In the genomic region with DNA sequence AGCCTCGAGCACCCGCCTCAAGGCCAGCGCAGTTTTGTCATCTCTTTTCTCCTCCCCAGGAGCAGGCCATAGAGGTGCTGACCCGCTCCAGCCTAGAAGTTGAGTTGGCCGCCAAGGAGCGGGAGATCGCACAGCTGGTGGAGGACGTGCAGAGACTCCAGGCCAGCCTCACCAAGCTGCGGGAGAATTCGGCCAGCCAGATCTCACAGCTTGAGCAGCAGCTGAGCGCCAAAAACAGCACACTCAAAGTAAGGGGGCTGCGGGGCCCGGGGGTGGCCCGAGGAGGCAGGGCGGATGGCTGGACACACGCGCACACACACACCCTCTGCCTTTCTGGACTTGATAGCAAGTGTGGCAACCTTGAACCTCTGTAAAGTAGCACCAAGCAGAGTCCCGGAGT, we compare ENCODE assay signal across 17 cellular contexts.
DNase-seq lines count a peak whose midpoint lies in the region; ATAC-seq, FAIRE-seq and TF ChIP-seq lines count a peak whose summit lies in the region.
"Had no signal": no experiment of that assay in that cellular context is flagged by ENCODE, and none has a peak within 500 bp of the region (broad histone marks: within the 10 kb centered on the region; RNA-seq: fewer than 3 reads in every experiment).

No MANE protein-coding gene starts in this region.

- H2AFZ ChIP-seq in K562 (ENCODE audit: low read depth, low read length) (no peak overlapping the region), neuronal stem cell (ENCODE audit: low read length) (no peak overlapping the region), smooth muscle cell (ENCODE audit: low read depth) (no peak overlapping the region)

- H3K4me2 ChIP-seq in K562 (ENCODE audit: insufficient read depth, low read length), result no peak overlapping the region
- H3K4me2 ChIP-seq in neuronal stem cell (ENCODE audit: insufficient read depth, low read length, poor library complexity, severe bottlenecking), result no peak overlapping the region
- H3K4me2 ChIP-seq in smooth muscle cell, result no peak overlapping the region

- H3K9me3 ChIP-seq in K562 (replicated peaks; ENCODE audit: control insufficient read depth, insufficient read depth, low read depth, low read length) (no peaks in the 10 kb centered on the region), neuronal stem cell (replicated peaks in 1 of 2; ENCODE audit: control insufficient read depth in 2 of 2, insufficient read depth in 1 of 2, low read depth in 1 of 2, low read length in 2 of 2) (peaks cover 0 to under 1% of the 10 kb centered on the region in 2 donors), smooth muscle cell (replicated peaks; ENCODE audit: low read depth) (no peaks in the 10 kb centered on the region)
- H3K9me3 ChIP-seq: HAP-1 had no signal

- FAIRE-seq in K562 (lab: Jason Lieb, UNC), result no peak
- FAIRE-seq: GM12878, H54 had no signal

- no peaks in the 10 kb centered on the region for H3K9me1 ChIP-seq in K562 (ENCODE audit: control insufficient read depth, insufficient read depth, low read length)

- intact Hi-C loops in left ventricle myocardium superior (cut with micrococcal nuclease), result no loop called here
- intact Hi-C loops in Right ventricle myocardium inferior (cut with DNase I), result no loop called here
- intact Hi-C loops in K562 (cut with micrococcal nuclease), result no loop called here

- H3F3A ChIP-seq in smooth muscle cell (ENCODE audit: low read depth), result no peaks in the 10 kb centered on the region

- H2BK12ac ChIP-seq in neuronal stem cell (ENCODE audit: low read length), result no peak overlapping the region

- H3K27me3 ChIP-seq in K562 (ENCODE audit: control insufficient read depth in 2 of 2, insufficient read depth in 2 of 2, low read length in 2 of 2) (no peaks in the 10 kb centered on the region), neuronal stem cell (ENCODE audit: control insufficient read depth in 3 of 3, insufficient read depth in 3 of 3, low read depth in 1 of 3, low read length in 3 of 3) (no peaks in the 10 kb centered on the region), smooth muscle cell (ENCODE audit: low read depth) (no peaks in the 10 kb centered on the region)

- H3K9ac ChIP-seq in K562 (ENCODE audit: insufficient read depth in 1 of 2, low read depth in 2 of 2, low read length in 2 of 2) (0 out of 4 replicates have a peak overlapping the region, but pooled peaks of 1 of the 2 experiments have one; percentile 22), neuronal stem cell (ENCODE audit: low read depth, low read length, poor library complexity) (no peak overlapping the region), smooth muscle cell (ENCODE audit: low read depth) (no peak overlapping the region)

- peaks cover 41% of the 10 kb centered on the region; the same call in 2 of the 3 replicates for H3K36me3 ChIP-seq in K562 (ENCODE audit: control insufficient read depth, insufficient read depth, low read length)
- peaks cover 21 to 57% of the 10 kb centered on the region in 2 donors for H3K36me3 ChIP-seq in neuronal stem cell (replicated peaks in 1 of 2; ENCODE audit: control insufficient read depth in 2 of 2, insufficient read depth in 2 of 2, low read length in 2 of 2)
- peaks cover 4% of the 10 kb centered on the region for H3K36me3 ChIP-seq in smooth muscle cell (ENCODE audit: low read depth)

- H3K4me3 ChIP-seq in K562, result no peak overlapping the region
- no peak overlapping the region for H3K4me3 ChIP-seq in neuronal stem cell (ENCODE audit: low read length in 2 of 2)
- H3K4me3 ChIP-seq in smooth muscle cell, result no peak overlapping the region
- H3K4me3 ChIP-seq: GM12878, HAP-1 had no signal

- no peak overlapping the region for H2AK5ac ChIP-seq in neuronal stem cell (ENCODE audit: low read depth, low read length)

- H4K91ac ChIP-seq in neuronal stem cell (ENCODE audit: low read depth, low read length, poor library complexity), result no peak overlapping the region

- TF ChIP-seq CTCF in K562 (IDR thresholded peaks at IDR 0.05 in 2 of 3, conservative IDR thresholded peaks at IDR 0.05 in 1 of 3; ENCODE audit: insufficient read depth in 2 of 3, low read depth in 1 of 3, low read length in 3 of 3), result no peak
- no peak for TF ChIP-seq CTCF in smooth muscle cell (IDR thresholded peaks at IDR 0.05; ENCODE audit: borderline replicate concordance, insufficient read depth, poor library complexity, severe bottlenecking)

- peak; percentile 59 for ATAC-seq in left ventricle myocardium superior
- ATAC-seq in Right ventricle myocardium inferior, result no peak
- ATAC-seq in K562, result no peak
- ATAC-seq in GM18511 (IDR thresholded peaks at IDR 0.05; ENCODE audit: unreplicated experiment), result no peak
- ATAC-seq: GM12878 had no signal

- no peak overlapping the region for H3K14ac ChIP-seq in neuronal stem cell (ENCODE audit: low read length)

- H4K8ac ChIP-seq in neuronal stem cell (ENCODE audit: low read depth, low read length), result no peak overlapping the region

- H3K27ac ChIP-seq in K562 (ENCODE audit: extremely low read depth, low read depth, low read length) (no peak overlapping the region), neuronal stem cell (replicated peaks; ENCODE audit: low read length) (no peak overlapping the region), smooth muscle cell (ENCODE audit: low read depth) (no peak overlapping the region)

- no peak overlapping the region for H3K23ac ChIP-seq in neuronal stem cell (ENCODE audit: low read depth, low read length, poor library complexity)

- TF ChIP-seq EP300 in K562 (IDR thresholded peaks at IDR 0.05; ENCODE audit: low read length), result no peak

- DNase-seq in left ventricle myocardium superior, result peak; percentile 49
- DNase-seq in Right ventricle myocardium inferior (ENCODE audit: missing footprints), result no peak
- DNase-seq in K562 (ENCODE audit: extremely low read depth in 1 of 4, low spot score in 3 of 4), result no peak
- DNase-seq in neuronal stem cell (ENCODE audit: low spot score), result no peak
- no peak for DNase-seq in smooth muscle cell (lab: John Stamatoyannopoulos, UW; ENCODE audit: unreplicated experiment)
- DNase-seq: C1 segment of cervical spinal cord; CD4-positive, alpha-beta memory T cell; COR-L47; DMS79; EL; GDM1; GOT3; HFFc6 had no signal

- H3K79me2 ChIP-seq in K562 (ENCODE audit: control insufficient read depth, insufficient read depth, low read length) (no peaks in the 10 kb centered on the region), smooth muscle cell (ENCODE audit: low read depth) (no peaks in the 10 kb centered on the region)

- peak overlapping the region; percentile 39 for H2BK5ac ChIP-seq in neuronal stem cell (ENCODE audit: low read length)

- H2BK120ac ChIP-seq in neuronal stem cell (ENCODE audit: low read depth, low read length), result no peak overlapping the region

- no TSS peak for BruUV-seq in K562 (replicated peaks; lab: Mats Ljungman, UMichigan)

- in situ Hi-C loops in K562 (cut with MboI), result no loop called here

- POLR2A ChIA-PET in K562 (lab: Yijun Ruan, JAX), result no interaction called here

- no peak overlapping the region for H3K4ac ChIP-seq in neuronal stem cell (ENCODE audit: low read length)

- no peaks in the 10 kb centered on the region for H4K20me1 ChIP-seq in K562 (replicated peaks; ENCODE audit: control insufficient read depth, insufficient read depth, low read length)
- H4K20me1 ChIP-seq in smooth muscle cell (ENCODE audit: low read depth), result no peaks in the 10 kb centered on the region

- H2BK15ac ChIP-seq in neuronal stem cell (ENCODE audit: low read length), result no peak overlapping the region

- no peak for TF ChIP-seq POLR2A in K562 (conservative IDR thresholded peaks at IDR 0.05)

- no peak for TF ChIP-seq RAD21 in K562 (CRISPR knock-in tag; conservative IDR thresholded peaks at IDR 0.05 in 1 of 2, IDR thresholded peaks at IDR 0.05 in 1 of 2)

- no peak overlapping the region for H3K18ac ChIP-seq in neuronal stem cell (ENCODE audit: low read length)

- CTCF ChIA-PET in K562 (lab: Yijun Ruan, JAX; ENCODE audit: low intra/inter-chr PET ratio), result no interaction called here

- no peaks in the 10 kb centered on the region for H3K79me1 ChIP-seq in neuronal stem cell (ENCODE audit: low read depth, low read length)

- H3K4me1 ChIP-seq in K562 (replicated peaks in 1 of 2; ENCODE audit: control insufficient read depth in 2 of 2, insufficient read depth in 2 of 2, low read length in 2 of 2) (no peaks in the 10 kb centered on the region), neuronal stem cell (ENCODE audit: control insufficient read depth in 2 of 2, insufficient read depth in 1 of 2, low read depth in 1 of 2, low read length in 2 of 2) (no peaks in the 10 kb centered on the region), smooth muscle cell (ENCODE audit: low read depth) (no peaks in the 10 kb centered on the region)
- H3K4me1 ChIP-seq: HAP-1 had no signal

- 92% methylated on average over 18 of the region's 18 CpGs for WGBS in K562 (ENCODE audit: insufficient coverage, low coverage, missing lambda C conversion rate)
- no CpG with 5 or more reads among the region's 18 CpGs for WGBS in neuronal stem cell (ENCODE audit: extremely low coverage in 2 of 2, insufficient read length in 2 of 2, insufficient replicate concordance in 1 of 2), 2 donors
- WGBS in smooth muscle cell (ENCODE audit: low lambda C conversion rate), result 97% methylated on average over 12 of the region's 18 CpGs

TF ChIP-seq in K562, 482 proteins besides CTCF, POLR2A, EP300 and RAD21:
- TF ChIP-seq RBM22 (IDR thresholded peaks at IDR 0.05; ENCODE audit: low read depth, low read length, poor library complexity, severe bottlenecking) (peak; percentile 48), KLF13 (tag; IDR thresholded peaks at IDR 0.05; ENCODE audit: borderline replicate concordance, low read depth) (no peak), DACH1 (IDR thresholded peaks at IDR 0.05; ENCODE audit: partially characterized antibody) (no peak), POLR2G (IDR thresholded peaks at IDR 0.05; ENCODE audit: low read depth, low read length) (peak; percentile 53)
